13 cellular contexts compared by ENCODE assay signal in the genomic region with DNA sequence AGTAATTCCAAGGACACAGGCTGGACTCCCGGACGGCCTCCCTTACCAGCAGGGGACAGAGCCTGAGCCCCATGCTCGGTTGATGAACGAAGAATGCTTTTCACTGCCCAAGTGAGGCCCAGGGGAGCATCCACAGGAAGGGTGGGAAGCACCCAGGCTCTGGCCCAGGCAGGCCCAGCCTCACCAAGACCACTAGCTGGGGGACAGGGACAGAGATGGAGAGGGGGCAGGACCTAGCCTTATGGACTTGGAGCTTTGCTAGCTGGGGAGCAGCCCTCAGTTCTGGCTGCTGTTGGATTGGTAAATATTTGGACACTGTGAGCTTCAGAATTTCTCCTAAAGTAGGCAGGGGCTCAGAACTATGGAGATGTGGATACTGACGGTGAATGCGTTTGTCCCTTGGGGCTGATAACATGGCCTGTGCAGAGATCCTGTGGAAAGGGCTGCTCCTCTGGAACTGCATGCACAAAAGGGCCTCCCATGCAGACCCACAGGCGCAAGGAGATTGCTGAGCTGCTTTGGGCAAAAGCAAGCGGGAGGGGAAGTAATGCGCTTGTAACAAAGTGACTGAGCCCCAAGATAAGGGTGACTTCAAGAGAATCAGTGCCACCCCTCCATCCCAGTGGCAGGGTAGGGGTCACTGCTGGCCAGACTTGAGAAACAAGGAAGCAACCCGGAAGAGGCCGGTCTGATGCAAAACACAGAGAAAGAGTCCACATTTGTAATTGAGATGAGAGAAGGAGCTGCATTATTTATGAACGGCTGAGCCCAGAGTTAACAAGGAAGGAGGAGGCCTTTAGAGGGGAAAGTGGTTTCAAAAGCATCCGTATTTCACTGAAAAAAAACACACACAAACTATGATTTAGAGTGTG.
DNase-seq lines count a peak whose midpoint lies in the region; ATAC-seq and TF ChIP-seq lines count a peak whose summit lies in the region.
"Had no signal": no experiment of that assay in that cellular context is flagged by ENCODE, and none has a peak within 500 bp of the region (broad histone marks: within the 10 kb centered on the region; RNA-seq: fewer than 3 reads in every experiment).

No MANE protein-coding gene starts in this region.

- no peaks in the 10 kb centered on the region for H3K9me3 ChIP-seq in CD8-positive, alpha-beta T cell (ENCODE audit: low read length)
- H3K9me3 ChIP-seq: adrenal gland, Peyer's patch had no signal

- H3K4me3 ChIP-seq in CD8-positive, alpha-beta T cell (ENCODE audit: low read depth, low read length), result no peak overlapping the region
- H3K4me3 ChIP-seq: adrenal gland, Peyer's patch had no signal

- ATAC-seq in CD8-positive, alpha-beta T cell, result peak; percentile 42
- peak in 1 of 2 donors; percentile 19 for ATAC-seq in natural killer cell treated with Interleukin-12 subunit alpha and Interleukin-12 subunit beta and Interleukin-15 and Interleukin-18, amount 100 ng/mL, for 72 hours
- ATAC-seq in GM18873 (IDR thresholded peaks at IDR 0.05; ENCODE audit: low FRiP score, unreplicated experiment), result no peak
- no peak for ATAC-seq in GM21528 (IDR thresholded peaks at IDR 0.05; ENCODE audit: low FRiP score, unreplicated experiment)

- DNase-seq in CD8-positive, alpha-beta T cell, result peak in 1 of 7 experiments; percentile 20
- peak; percentile 80 for DNase-seq in KG1 (lab: John Stamatoyannopoulos, UW)
- DNase-seq in amniotic epithelial cell (ENCODE audit: low read depth), result peak; percentile 21
- no peak for DNase-seq in natural killer cell treated with Interleukin-12 subunit alpha and Interleukin-12 subunit beta and Interleukin-15 and Interleukin-18, amount 100 ng/mL, for 72 hours (ENCODE audit: low spot score)
- DNase-seq in activated CD4-positive, alpha-beta memory T cell treated with anti-CD3 and anti-CD28 coated beads, Interleukin-2, amount 10 ng/mL, durations not matched to agents 7 days and 5 days, result no peak
- DNase-seq in posterior vena cava (ENCODE audit: low spot score), result no peak
- DNase-seq: NCI-H2081 treated with DMSO at 0.1 percent for 48 hours, Peyer's patch had no signal

- H3K4me1 ChIP-seq in CD8-positive, alpha-beta T cell (ENCODE audit: insufficient read depth, low read length), result peaks cover 25% of the 10 kb centered on the region

- POLR2A ChIA-PET in CD8-positive, alpha-beta T cell (lab: Charles Lee), result interaction anchor here (1.0 kb wide), 1 partner anchor 11 kb away, joined by 4 read pairs; no protein-coding TSS in a partner anchor
- POLR2A ChIA-PET in activated CD4-positive, alpha-beta memory T cell treated with anti-CD3 and anti-CD28 coated beads, Interleukin-2, amount 10 ng/mL, durations not matched to agents 7 days and 5 days (lab: Charles Lee), result no interaction called here

- peaks cover 21% of the 10 kb centered on the region for H3K4me1 Mint-ChIP-seq in CD8-positive, alpha-beta T cell (ENCODE audit: low read depth)
- peaks cover 7 to 13% of the 10 kb centered on the region in 2 donors for H3K4me1 Mint-ChIP-seq in natural killer cell treated with Interleukin-12 subunit alpha and Interleukin-12 subunit beta and Interleukin-15 and Interleukin-18, amount 100 ng/mL, for 72 hours (ENCODE audit: low read depth in 2 of 2)
- H3K4me1 Mint-ChIP-seq in activated CD4-positive, alpha-beta memory T cell treated with anti-CD3 and anti-CD28 coated beads, Interleukin-2, amount 10 ng/mL, durations not matched to agents 7 days and 5 days, result peaks cover 11% of the 10 kb centered on the region

- no peaks in the 10 kb centered on the region for H3K36me3 Mint-ChIP-seq in CD8-positive, alpha-beta T cell
- H3K36me3 Mint-ChIP-seq in natural killer cell treated with Interleukin-12 subunit alpha and Interleukin-12 subunit beta and Interleukin-15 and Interleukin-18, amount 100 ng/mL, for 72 hours, result no peaks in the 10 kb centered on the region
- no peaks in the 10 kb centered on the region for H3K36me3 Mint-ChIP-seq in activated CD4-positive, alpha-beta memory T cell treated with anti-CD3 and anti-CD28 coated beads, Interleukin-2, amount 10 ng/mL, durations not matched to agents 7 days and 5 days (ENCODE audit: low read depth)
- H3K36me3 Mint-ChIP-seq: stimulated activated effector memory CD8-positive, alpha-beta T cell treated with anti-CD3 and anti-CD28 coated beads, Interleukin-12 subunit alpha, Interleukin-12 subunit beta, amount 100 ng/mL, for 72 hours had no signal

- no peak overlapping the region for H3K27ac ChIP-seq in CD8-positive, alpha-beta T cell (ENCODE audit: low read depth, low read length)
- H3K27ac ChIP-seq: VCaP had no signal

- H3K4me3 Mint-ChIP-seq in CD8-positive, alpha-beta T cell, result peak overlapping the region; percentile 55
- H3K4me3 Mint-ChIP-seq in natural killer cell treated with Interleukin-12 subunit alpha and Interleukin-12 subunit beta and Interleukin-15 and Interleukin-18, amount 100 ng/mL, for 72 hours, result peak overlapping the region; percentile 6
- H3K4me3 Mint-ChIP-seq in activated CD4-positive, alpha-beta memory T cell treated with anti-CD3 and anti-CD28 coated beads, Interleukin-2, amount 10 ng/mL, durations not matched to agents 7 days and 5 days, result no peak overlapping the region
- H3K4me3 Mint-ChIP-seq: stimulated activated effector memory CD8-positive, alpha-beta T cell treated with anti-CD3 and anti-CD28 coated beads, Interleukin-12 subunit alpha, Interleukin-12 subunit beta, amount 100 ng/mL, for 72 hours had no signal

- H3K27me3 Mint-ChIP-seq in CD8-positive, alpha-beta T cell (ENCODE audit: low read depth), result no peaks in the 10 kb centered on the region
- H3K27me3 Mint-ChIP-seq in natural killer cell treated with Interleukin-12 subunit alpha and Interleukin-12 subunit beta and Interleukin-15 and Interleukin-18, amount 100 ng/mL, for 72 hours, result peaks cover 24 to 25% of the 10 kb centered on the region in 2 donors
- H3K27me3 Mint-ChIP-seq in activated CD4-positive, alpha-beta memory T cell treated with anti-CD3 and anti-CD28 coated beads, Interleukin-2, amount 10 ng/mL, durations not matched to agents 7 days and 5 days, result peaks cover 7% of the 10 kb centered on the region

- no peaks in the 10 kb centered on the region for H3K9me3 Mint-ChIP-seq in CD8-positive, alpha-beta T cell
- no peaks in the 10 kb centered on the region for H3K9me3 Mint-ChIP-seq in natural killer cell treated with Interleukin-12 subunit alpha and Interleukin-12 subunit beta and Interleukin-15 and Interleukin-18, amount 100 ng/mL, for 72 hours
- peaks cover 7% of the 10 kb centered on the region for H3K9me3 Mint-ChIP-seq in activated CD4-positive, alpha-beta memory T cell treated with anti-CD3 and anti-CD28 coated beads, Interleukin-2, amount 10 ng/mL, durations not matched to agents 7 days and 5 days
- H3K9me3 Mint-ChIP-seq: stimulated activated effector memory CD8-positive, alpha-beta T cell treated with anti-CD3 and anti-CD28 coated beads, Interleukin-12 subunit alpha, Interleukin-12 subunit beta, amount 100 ng/mL, for 72 hours had no signal

- intact Hi-C loops in CD8-positive, alpha-beta T cell (cut with DNase I, micrococcal nuclease), result no loop called here
- intact Hi-C loops in posterior vena cava (cut with DNase I), result no loop called here

- CTCF ChIA-PET in CD8-positive, alpha-beta T cell (lab: Charles Lee), result no interaction called here
- CTCF ChIA-PET in activated CD4-positive, alpha-beta memory T cell treated with anti-CD3 and anti-CD28 coated beads, Interleukin-2, amount 10 ng/mL, durations not matched to agents 7 days and 5 days (lab: Charles Lee), result interaction anchor here (1.2 kb wide), 1 partner anchor 9 kb away, joined by 5 read pairs; no protein-coding TSS in a partner anchor

- no peaks in the 10 kb centered on the region for H3K36me3 ChIP-seq in CD8-positive, alpha-beta T cell (ENCODE audit: insufficient read depth, low read length)
- H3K36me3 ChIP-seq: adrenal gland, Peyer's patch had no signal

- TF ChIP-seq CTCF in CD8-positive, alpha-beta T cell (IDR thresholded peaks at IDR 0.05), result no peak

- no peaks in the 10 kb centered on the region for H3K27me3 ChIP-seq in CD8-positive, alpha-beta T cell (ENCODE audit: insufficient read depth, low read length)
- H3K27me3 ChIP-seq: Peyer's patch had no signal

- H3K27ac Mint-ChIP-seq in CD8-positive, alpha-beta T cell, result peak overlapping the region; percentile 83
- H3K27ac Mint-ChIP-seq in natural killer cell treated with Interleukin-12 subunit alpha and Interleukin-12 subunit beta and Interleukin-15 and Interleukin-18, amount 100 ng/mL, for 72 hours, result peak overlapping the region in 1 of 2 donors; percentile 13
- no peak overlapping the region for H3K27ac Mint-ChIP-seq in activated CD4-positive, alpha-beta memory T cell treated with anti-CD3 and anti-CD28 coated beads, Interleukin-2, amount 10 ng/mL, durations not matched to agents 7 days and 5 days
- H3K27ac Mint-ChIP-seq: stimulated activated effector memory CD8-positive, alpha-beta T cell treated with anti-CD3 and anti-CD28 coated beads, Interleukin-12 subunit alpha, Interleukin-12 subunit beta, amount 100 ng/mL, for 72 hours had no signal

Comparison
In these comparisons a context has a peak if more than half of its experiments do, and no peak if none do; other contexts are left out.
1. DNase-seq: peak in KG1 (single experiment) and amniotic epithelial cell (single experiment); none in natural killer cell treated with Interleukin-12 subunit alpha and Interleukin-12 subunit beta and Interleukin-15 and Interleukin-18, amount 100 ng/mL, for 72 hours (single experiment), activated CD4-positive, alpha-beta memory T cell treated with anti-CD3 and anti-CD28 coated beads, Interleukin-2, amount 10 ng/mL, durations not matched to agents 7 days and 5 days (single experiment) and posterior vena cava (single experiment).